In the genomic region with DNA sequence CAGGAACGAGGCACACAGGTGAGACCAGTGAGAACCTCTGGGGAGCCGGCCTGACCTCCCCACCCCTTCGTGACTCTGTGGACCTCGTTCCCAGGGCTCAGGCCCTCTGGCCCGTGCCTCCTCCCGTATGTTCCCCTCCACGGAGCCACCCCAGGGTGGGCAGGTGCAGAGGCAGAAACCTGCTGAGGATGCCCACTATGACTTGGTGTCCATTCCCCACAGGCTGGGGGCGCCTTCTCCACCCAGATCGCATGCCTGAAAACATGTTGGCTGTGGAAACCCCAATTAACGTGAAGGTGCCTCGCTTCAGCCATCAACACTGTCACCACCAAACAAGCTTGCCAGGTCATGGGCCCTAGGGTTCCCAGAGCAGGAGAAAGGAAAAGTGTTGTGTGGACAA, we compare ENCODE assay signal across 25 cellular contexts. TPM values are rescaled to one million over a fixed set of nuclear protein-coding genes. Genes with fewer than 3 reads are reported as not detected.
"Had no signal": no experiment of that assay in that cellular context is flagged by ENCODE, and none has a peak within 500 bp of the region (broad histone marks: within the 10 kb centered on the region; RNA-seq: fewer than 3 reads in every experiment).

No MANE protein-coding gene starts in this region.

- H2AFZ ChIP-seq: neural progenitor cell, parathyroid adenoma had no signal

- H3K27me3 ChIP-seq: colonic mucosa, gastroesophageal sphincter, neural progenitor cell, stomach, transverse colon had no signal

- H3K36me3 Mint-ChIP-seq: natural killer cell treated with Interleukin-12 subunit alpha and Interleukin-12 subunit beta and Interleukin-15 and Interleukin-18, amount 100 ng/mL, for 72 hours; neural progenitor cell had no signal

- H3K9me3 ChIP-seq: colonic mucosa, esophagus squamous epithelium, gastroesophageal sphincter, left ventricle myocardium inferior, psoas muscle, stomach, thoracic aorta, transverse colon had no signal

- H3K4me3 Mint-ChIP-seq: natural killer cell treated with Interleukin-12 subunit alpha and Interleukin-12 subunit beta and Interleukin-15 and Interleukin-18, amount 100 ng/mL, for 72 hours; neural progenitor cell had no signal

- H3K4me2 ChIP-seq: neural progenitor cell had no signal

- H3K79me2 ChIP-seq: parathyroid adenoma had no signal

- H3K4me1 ChIP-seq: neural progenitor cell, parathyroid adenoma, psoas muscle had no signal

- H3K4me3 ChIP-seq: colonic mucosa, esophagus squamous epithelium, gastroesophageal sphincter, left ventricle myocardium inferior, lung, neural progenitor cell, psoas muscle, stomach, thoracic aorta, transverse colon had no signal

- H3K9ac ChIP-seq: neural progenitor cell, parathyroid adenoma had no signal

- H3K27ac Mint-ChIP-seq: neural progenitor cell had no signal

- ATAC-seq: gastroesophageal sphincter; natural killer cell treated with Interleukin-12 subunit alpha and Interleukin-12 subunit beta and Interleukin-15 and Interleukin-18, amount 100 ng/mL, for 72 hours; sciatic nerve had no signal

- DNase-seq: colonic mucosa; dermis blood vessel endothelial cell; esophagus squamous epithelium; foreskin fibroblast; glutamatergic neuron; islet precursor cell; left ventricle myocardium inferior; mesenchymal stem cell; midbrain; nucleus accumbens; psoas muscle; retina; stimulated activated CD4-positive, alpha-beta T cell treated with anti-CD3 and anti-CD28 coated beads, Interleukin-2, amount 100 ng/mL, for 24 hours; stimulated activated CD4-positive, alpha-beta T cell treated with anti-CD3 and anti-CD28 coated beads, Interleukin-4, amount 100 ng/mL, for 4 hours; stimulated activated naive CD4-positive, alpha-beta T cell; stomach; substantia nigra; transverse colon had no signal

- H3K36me3 ChIP-seq: colonic mucosa, esophagus squamous epithelium, gastroesophageal sphincter, left ventricle myocardium inferior, neural progenitor cell, stomach, thoracic aorta, transverse colon had no signal

- H3K27me3 Mint-ChIP-seq: natural killer cell treated with Interleukin-12 subunit alpha and Interleukin-12 subunit beta and Interleukin-15 and Interleukin-18, amount 100 ng/mL, for 72 hours had no signal

- H3K27ac ChIP-seq: colonic mucosa, esophagus squamous epithelium, gastroesophageal sphincter, left ventricle myocardium inferior, neural progenitor cell, parathyroid adenoma, psoas muscle, stomach, thoracic aorta, transverse colon had no signal

- H3K9me3 Mint-ChIP-seq: natural killer cell treated with Interleukin-12 subunit alpha and Interleukin-12 subunit beta and Interleukin-15 and Interleukin-18, amount 100 ng/mL, for 72 hours had no signal

RNA-seq across cellular contexts. Expression of a gene that starts 49.3 kb away (rescaled TPM):
- total RNA-seq: dermis blood vessel endothelial cell, left ventricle myocardium inferior had no signal
